In the genomic region with DNA sequence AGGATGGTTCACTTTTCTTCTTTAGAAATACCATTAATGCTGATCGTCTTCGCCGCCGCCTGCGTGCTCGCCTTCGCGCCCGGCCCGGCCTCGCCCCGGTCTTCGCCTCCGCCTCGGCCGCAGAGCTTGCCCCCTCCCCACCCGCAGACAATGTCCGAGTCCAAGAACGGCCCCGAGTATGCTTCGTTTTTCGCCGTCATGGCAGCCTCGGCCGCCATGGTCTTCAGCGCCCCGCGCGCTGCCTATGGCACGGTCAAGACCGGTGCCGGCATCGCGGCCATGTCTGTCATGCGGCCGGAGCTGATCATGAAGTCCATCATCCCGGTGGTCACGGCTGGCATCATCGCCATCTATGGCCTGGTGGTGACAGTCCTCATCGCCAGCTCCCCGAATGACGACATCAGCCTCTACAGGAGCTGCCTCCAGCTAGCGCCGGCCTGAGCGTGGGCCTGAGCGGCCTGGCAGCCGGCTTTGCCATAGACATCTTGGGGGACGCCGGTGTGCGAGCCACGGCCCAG, we compare ENCODE assay signal across 1 cellular context.
TF ChIP-seq lines count a peak whose summit lies in the region.

No MANE protein-coding gene starts in this region.

TF ChIP-seq in GM12878, 131 proteins besides CTCF, POLR2A, EP300 and RAD21:
- TF ChIP-seq SPI1 (IDR thresholded peaks at IDR 0.05; ENCODE audit: borderline replicate concordance, insufficient read depth, low read depth, low read length) (no peak), IKZF1 (conservative IDR thresholded peaks at IDR 0.05) (peak; percentile 24; the same call in 1 of the 2 replicates), HCFC1 (IDR thresholded peaks at IDR 0.05; ENCODE audit: low read length) (no peak), TARDBP (IDR thresholded peaks at IDR 0.05; ENCODE audit: borderline replicate concordance) (no peak), FOXM1 (IDR thresholded peaks at IDR 0.05; ENCODE audit: low read depth, low read length) (no peak), ZNF207 (IDR thresholded peaks at IDR 0.05; ENCODE audit: borderline replicate concordance) (no peak), SMAD5 (IDR thresholded peaks at IDR 0.05; ENCODE audit: low read depth) (no peak), FOXK2 (IDR thresholded peaks at IDR 0.05) (no peak), BCL11A (IDR thresholded peaks at IDR 0.05; ENCODE audit: low read depth, low read length) (no peak), RELA (IDR thresholded peaks at IDR 0.05; ENCODE audit: borderline replicate concordance, partially characterized antibody) (no peak), BHLHE40 (IDR thresholded peaks at IDR 0.05; ENCODE audit: borderline replicate concordance in 1 of 2, low read depth in 2 of 2, low read length in 1 of 2) (no peak), IKZF2 (IDR thresholded peaks at IDR 0.05) (no peak), YY1 (IDR thresholded peaks at IDR 0.05; ENCODE audit: low read depth, low read length) (no peak), FOS (IDR thresholded peaks at IDR 0.05; ENCODE audit: borderline replicate concordance, extremely low read depth, insufficient read length) (no peak), SUPT20H (IDR thresholded peaks at IDR 0.05; ENCODE audit: borderline replicate concordance, control insufficient read depth, low read depth, low read length) (no peak), ASH2L (IDR thresholded peaks at IDR 0.05; ENCODE audit: borderline replicate concordance, low read depth) (no peak), RB1 (IDR thresholded peaks at IDR 0.05; ENCODE audit: borderline replicate concordance) (0 out of 2 replicates have a peak, but pooled peaks have one; percentile 3), RAD51 (IDR thresholded peaks at IDR 0.05) (no peak), ESRRA (IDR thresholded peaks at IDR 0.05; ENCODE audit: low read length) (no peak), RFX5 (IDR thresholded peaks at IDR 0.05; ENCODE audit: low read depth, low read length) (no peak), RCOR1 (conservative IDR thresholded peaks at IDR 0.05; ENCODE audit: low read depth, low read length) (no peak), NFIC (IDR thresholded peaks at IDR 0.05; ENCODE audit: low read depth, low read length) (no peak), ZNF24 (IDR thresholded peaks at IDR 0.05) (no peak), PAX8 (IDR thresholded peaks at IDR 0.05) (no peak), PRDM15 (CRISPR knock-in tag; IDR thresholded peaks at IDR 0.05) (no peak), TBL1XR1 (IDR thresholded peaks at IDR 0.05; ENCODE audit: low read depth, low read length) (no peak), ZNF217 (IDR thresholded peaks at IDR 0.05) (no peak), HDAC2 (IDR thresholded peaks at IDR 0.05) (no peak), LARP7 (IDR thresholded peaks at IDR 0.05) (peak; percentile 73; the same call in 1 of the 2 replicates), IRF5 (IDR thresholded peaks at IDR 0.05; ENCODE audit: borderline replicate concordance) (no peak), GABPA (IDR thresholded peaks at IDR 0.05; ENCODE audit: low read depth) (no peak), BMI1 (IDR thresholded peaks at IDR 0.05; ENCODE audit: borderline replicate concordance) (no peak), GATAD2B (conservative IDR thresholded peaks at IDR 0.05; ENCODE audit: low read depth) (peak; percentile 51; the same call in 1 of the 2 replicates), USF1 (IDR thresholded peaks at IDR 0.05; ENCODE audit: borderline replicate concordance, extremely low read length, insufficient read depth, low read depth, low read length) (no peak), POLR2AphosphoS5 (IDR thresholded peaks at IDR 0.05; ENCODE audit: low read length) (no peak), CBFB (IDR thresholded peaks at IDR 0.05; ENCODE audit: low read depth) (no peak), YBX1 (IDR thresholded peaks at IDR 0.05) (no peak), CBX5 (IDR thresholded peaks at IDR 0.05; ENCODE audit: low read depth) (no peak)
- TF ChIP-seq, protein P1, sequence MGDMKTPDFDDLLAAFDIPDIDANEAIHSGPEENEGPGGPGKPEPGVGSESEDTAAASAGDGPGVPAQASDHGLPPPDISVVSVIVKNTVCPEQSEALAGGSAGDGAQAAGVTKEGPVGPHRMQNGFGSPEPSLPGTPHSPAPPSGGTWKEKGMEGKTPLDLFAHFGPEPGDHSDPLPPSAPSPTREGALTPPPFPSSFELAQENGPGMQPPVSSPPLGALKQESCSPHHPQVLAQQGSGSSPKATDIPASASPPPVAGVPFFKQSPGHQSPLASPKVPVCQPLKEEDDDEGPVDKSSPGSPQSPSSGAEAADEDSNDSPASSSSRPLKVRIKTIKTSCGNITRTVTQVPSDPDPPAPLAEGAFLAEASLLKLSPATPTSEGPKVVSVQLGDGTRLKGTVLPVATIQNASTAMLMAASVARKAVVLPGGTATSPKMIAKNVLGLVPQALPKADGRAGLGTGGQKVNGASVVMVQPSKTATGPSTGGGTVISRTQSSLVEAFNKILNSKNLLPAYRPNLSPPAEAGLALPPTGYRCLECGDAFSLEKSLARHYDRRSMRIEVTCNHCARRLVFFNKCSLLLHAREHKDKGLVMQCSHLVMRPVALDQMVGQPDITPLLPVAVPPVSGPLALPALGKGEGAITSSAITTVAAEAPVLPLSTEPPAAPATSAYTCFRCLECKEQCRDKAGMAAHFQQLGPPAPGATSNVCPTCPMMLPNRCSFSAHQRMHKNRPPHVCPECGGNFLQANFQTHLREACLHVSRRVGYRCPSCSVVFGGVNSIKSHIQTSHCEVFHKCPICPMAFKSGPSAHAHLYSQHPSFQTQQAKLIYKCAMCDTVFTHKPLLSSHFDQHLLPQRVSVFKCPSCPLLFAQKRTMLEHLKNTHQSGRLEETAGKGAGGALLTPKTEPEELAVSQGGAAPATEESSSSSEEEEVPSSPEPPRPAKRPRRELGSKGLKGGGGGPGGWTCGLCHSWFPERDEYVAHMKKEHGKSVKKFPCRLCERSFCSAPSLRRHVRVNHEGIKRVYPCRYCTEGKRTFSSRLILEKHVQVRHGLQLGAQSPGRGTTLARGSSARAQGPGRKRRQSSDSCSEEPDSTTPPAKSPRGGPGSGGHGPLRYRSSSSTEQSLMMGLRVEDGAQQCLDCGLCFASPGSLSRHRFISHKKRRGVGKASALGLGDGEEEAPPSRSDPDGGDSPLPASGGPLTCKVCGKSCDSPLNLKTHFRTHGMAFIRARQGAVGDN (IDR thresholded peaks at IDR 0.05), result no peak
- TF ChIP-seq, protein P2, sequence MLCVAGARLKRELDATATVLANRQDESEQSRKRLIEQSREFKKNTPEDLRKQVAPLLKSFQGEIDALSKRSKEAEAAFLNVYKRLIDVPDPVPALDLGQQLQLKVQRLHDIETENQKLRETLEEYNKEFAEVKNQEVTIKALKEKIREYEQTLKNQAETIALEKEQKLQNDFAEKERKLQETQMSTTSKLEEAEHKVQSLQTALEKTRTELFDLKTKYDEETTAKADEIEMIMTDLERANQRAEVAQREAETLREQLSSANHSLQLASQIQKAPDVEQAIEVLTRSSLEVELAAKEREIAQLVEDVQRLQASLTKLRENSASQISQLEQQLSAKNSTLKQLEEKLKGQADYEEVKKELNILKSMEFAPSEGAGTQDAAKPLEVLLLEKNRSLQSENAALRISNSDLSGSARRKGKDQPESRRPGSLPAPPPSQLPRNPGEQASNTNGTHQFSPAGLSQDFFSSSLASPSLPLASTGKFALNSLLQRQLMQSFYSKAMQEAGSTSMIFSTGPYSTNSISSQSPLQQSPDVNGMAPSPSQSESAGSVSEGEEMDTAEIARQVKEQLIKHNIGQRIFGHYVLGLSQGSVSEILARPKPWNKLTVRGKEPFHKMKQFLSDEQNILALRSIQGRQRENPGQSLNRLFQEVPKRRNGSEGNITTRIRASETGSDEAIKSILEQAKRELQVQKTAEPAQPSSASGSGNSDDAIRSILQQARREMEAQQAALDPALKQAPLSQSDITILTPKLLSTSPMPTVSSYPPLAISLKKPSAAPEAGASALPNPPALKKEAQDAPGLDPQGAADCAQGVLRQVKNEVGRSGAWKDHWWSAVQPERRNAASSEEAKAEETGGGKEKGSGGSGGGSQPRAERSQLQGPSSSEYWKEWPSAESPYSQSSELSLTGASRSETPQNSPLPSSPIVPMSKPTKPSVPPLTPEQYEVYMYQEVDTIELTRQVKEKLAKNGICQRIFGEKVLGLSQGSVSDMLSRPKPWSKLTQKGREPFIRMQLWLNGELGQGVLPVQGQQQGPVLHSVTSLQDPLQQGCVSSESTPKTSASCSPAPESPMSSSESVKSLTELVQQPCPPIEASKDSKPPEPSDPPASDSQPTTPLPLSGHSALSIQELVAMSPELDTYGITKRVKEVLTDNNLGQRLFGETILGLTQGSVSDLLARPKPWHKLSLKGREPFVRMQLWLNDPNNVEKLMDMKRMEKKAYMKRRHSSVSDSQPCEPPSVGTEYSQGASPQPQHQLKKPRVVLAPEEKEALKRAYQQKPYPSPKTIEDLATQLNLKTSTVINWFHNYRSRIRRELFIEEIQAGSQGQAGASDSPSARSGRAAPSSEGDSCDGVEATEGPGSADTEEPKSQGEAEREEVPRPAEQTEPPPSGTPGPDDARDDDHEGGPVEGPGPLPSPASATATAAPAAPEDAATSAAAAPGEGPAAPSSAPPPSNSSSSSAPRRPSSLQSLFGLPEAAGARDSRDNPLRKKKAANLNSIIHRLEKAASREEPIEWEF (IDR thresholded peaks at IDR 0.05; ENCODE audit: insufficient replicate concordance, low read depth, low read length), result no peak
- TF ChIP-seq, protein P3, sequence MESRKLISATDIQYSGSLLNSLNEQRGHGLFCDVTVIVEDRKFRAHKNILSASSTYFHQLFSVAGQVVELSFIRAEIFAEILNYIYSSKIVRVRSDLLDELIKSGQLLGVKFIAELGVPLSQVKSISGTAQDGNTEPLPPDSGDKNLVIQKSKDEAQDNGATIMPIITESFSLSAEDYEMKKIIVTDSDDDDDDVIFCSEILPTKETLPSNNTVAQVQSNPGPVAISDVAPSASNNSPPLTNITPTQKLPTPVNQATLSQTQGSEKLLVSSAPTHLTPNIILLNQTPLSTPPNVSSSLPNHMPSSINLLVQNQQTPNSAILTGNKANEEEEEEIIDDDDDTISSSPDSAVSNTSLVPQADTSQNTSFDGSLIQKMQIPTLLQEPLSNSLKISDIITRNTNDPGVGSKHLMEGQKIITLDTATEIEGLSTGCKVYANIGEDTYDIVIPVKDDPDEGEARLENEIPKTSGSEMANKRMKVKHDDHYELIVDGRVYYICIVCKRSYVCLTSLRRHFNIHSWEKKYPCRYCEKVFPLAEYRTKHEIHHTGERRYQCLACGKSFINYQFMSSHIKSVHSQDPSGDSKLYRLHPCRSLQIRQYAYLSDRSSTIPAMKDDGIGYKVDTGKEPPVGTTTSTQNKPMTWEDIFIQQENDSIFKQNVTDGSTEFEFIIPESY (IDR thresholded peaks at IDR 0.05), result peak; percentile 73; the same call in 1 of the 2 replicates
TF ChIP-seq in GM12878: peak in this region for 5.
